ENCODE assay signal across 11 cellular contexts in genomic region chr1:66262233-66262632, GRCh38.
DNase-seq lines count a peak whose midpoint lies in the region; ATAC-seq and TF ChIP-seq lines count a peak whose summit lies in the region.
"Had no signal": no experiment of that assay in that cellular context is flagged by ENCODE, and none has a peak within 500 bp of the region (broad histone marks: within the 10 kb centered on the region; RNA-seq: fewer than 3 reads in every experiment).

No MANE protein-coding gene starts in this region.

- H3K27ac ChIP-seq in HEK293 (ENCODE audit: extremely low read depth, low read depth, low read length), result no peak overlapping the region
- no peak overlapping the region for H3K27ac ChIP-seq in upper lobe of right lung

- no peak for TF ChIP-seq CTCF in HEK293 (tag by site-specific recombination; IDR thresholded peaks at IDR 0.05)
- TF ChIP-seq CTCF in upper lobe of right lung (IDR thresholded peaks at IDR 0.05), result no peak

- intact Hi-C loops in upper lobe of right lung (cut with DNase I), result no loop called here

- H3K4me3 ChIP-seq in HEK293 (ENCODE audit: low read depth, low read length), result no peak overlapping the region
- H3K4me3 ChIP-seq in upper lobe of right lung, result no peak overlapping the region

- H3K9me3 ChIP-seq in HEK293 (ENCODE audit: control insufficient read depth, insufficient read depth, low read depth, low read length) (no peaks in the 10 kb centered on the region), upper lobe of right lung (no peaks in the 10 kb centered on the region)

- CTCF ChIA-PET in HEK293 (lab: Yijun Ruan, JAX), result no interaction called here

- POLR2A ChIA-PET in HEK293 (lab: Yijun Ruan, JAX), result no interaction called here

- ATAC-seq in activated T-helper 17 cell treated with anti-CD3 and anti-CD28 coated beads, Interleukin-2, amount 50 U/mL, for 72 hours (replicated peaks), result no peak
- peak; percentile 40 for ATAC-seq in upper lobe of right lung

- H3K4me1 ChIP-seq in HEK293 (ENCODE audit: control insufficient read depth, insufficient read depth, low read length) (peaks cover 8% of the 10 kb centered on the region), upper lobe of right lung (no peaks in the 10 kb centered on the region)

- H3K27ac Mint-ChIP-seq in activated T-helper 17 cell treated with anti-CD3 and anti-CD28 coated beads, Interleukin-2, amount 50 U/mL, for 72 hours, result no peak overlapping the region
- H3K27ac Mint-ChIP-seq: H9 had no signal

- H3K36me3 ChIP-seq in HEK293 (ENCODE audit: control insufficient read depth in 2 of 2, insufficient read depth in 1 of 2, low read length in 2 of 2) (no peaks in the 10 kb centered on the region), upper lobe of right lung (no peaks in the 10 kb centered on the region)

- H3K27me3 Mint-ChIP-seq in activated T-helper 17 cell treated with anti-CD3 and anti-CD28 coated beads, Interleukin-2, amount 50 U/mL, for 72 hours, result no peaks in the 10 kb centered on the region
- H3K27me3 Mint-ChIP-seq: central memory CD8-positive, alpha-beta T cell had no signal

- H3K36me3 Mint-ChIP-seq in activated T-helper 17 cell treated with anti-CD3 and anti-CD28 coated beads, Interleukin-2, amount 50 U/mL, for 72 hours (ENCODE audit: low read depth), result no peaks in the 10 kb centered on the region

- peak overlapping the region; percentile 36 for H3K4me3 Mint-ChIP-seq in activated T-helper 17 cell treated with anti-CD3 and anti-CD28 coated beads, Interleukin-2, amount 50 U/mL, for 72 hours
- H3K4me3 Mint-ChIP-seq: activated T-cell treated with anti-CD3 and anti-CD28 coated beads, Interleukin-2, amount 50 U/mL, for 4 hours; central memory CD8-positive, alpha-beta T cell; H9 had no signal

- DNase-seq in glomerular visceral epithelial cell (ENCODE audit: extremely low spot score), result peak; percentile 23
- DNase-seq in upper lobe of right lung, result no peak
- DNase-seq in OCI-M1 (lab: John Stamatoyannopoulos, UW), result no peak
- DNase-seq in stimulated activated CD4-positive, alpha-beta T cell treated with anti-CD3 and anti-CD28 coated beads, Interleukin-15, amount 100 ng/mL, for 24 hours, result no peak
- DNase-seq in GOT3 (lab: John Stamatoyannopoulos, UW), result no peak
- DNase-seq: activated T-cell treated with anti-CD3 and anti-CD28 coated beads, Interleukin-2, amount 50 U/mL, for 4 hours; H9; stimulated activated CD4-positive, alpha-beta T cell treated with anti-CD3 and anti-CD28 coated beads, Interleukin-12 subunit alpha, Interleukin-12 subunit beta, amount 100 ng/mL, for 4 hours had no signal

- no peaks in the 10 kb centered on the region for H3K27me3 ChIP-seq in upper lobe of right lung

- no peaks in the 10 kb centered on the region for H3K9me3 Mint-ChIP-seq in activated T-helper 17 cell treated with anti-CD3 and anti-CD28 coated beads, Interleukin-2, amount 50 U/mL, for 72 hours
- H3K9me3 Mint-ChIP-seq: activated T-cell treated with anti-CD3 and anti-CD28 coated beads, Interleukin-2, amount 50 U/mL, for 4 hours; central memory CD8-positive, alpha-beta T cell; H9 had no signal

- peaks cover 24% of the 10 kb centered on the region for H3K4me1 Mint-ChIP-seq in activated T-helper 17 cell treated with anti-CD3 and anti-CD28 coated beads, Interleukin-2, amount 50 U/mL, for 72 hours

TF ChIP-seq in HEK293, 187 proteins besides CTCF, POLR2A, EP300 and RAD21:
- no peak for TF ChIP-seq ZBTB21 (tag by site-specific recombination; IDR thresholded peaks at IDR 0.05)
- TF ChIP-seq KLF7 (tag by site-specific recombination; IDR thresholded peaks at IDR 0.05; ENCODE audit: borderline replicate concordance), result no peak
- no peak for TF ChIP-seq ZNF274 (IDR thresholded peaks at IDR 0.05; ENCODE audit: low read length)
- TF ChIP-seq ZNF274 (tag by site-specific recombination; IDR thresholded peaks at IDR 0.05; ENCODE audit: borderline replicate concordance), result no peak
- TF ChIP-seq ZNF664 (tag by site-specific recombination; IDR thresholded peaks at IDR 0.05), result no peak
- 0 out of 2 replicates have a peak, but pooled peaks have one; percentile 16 for TF ChIP-seq SP7 (tag by site-specific recombination; IDR thresholded peaks at IDR 0.05)
- no peak for TF ChIP-seq ZNF24 (tag by site-specific recombination; IDR thresholded peaks at IDR 0.05)
- no peak for TF ChIP-seq ZNF600 (tag by site-specific recombination; IDR thresholded peaks at IDR 0.05)
- 0 out of 2 replicates have a peak, but pooled peaks have one; percentile 40 for TF ChIP-seq ZNF133 (tag by site-specific recombination; IDR thresholded peaks at IDR 0.05)
- TF ChIP-seq ZNF138 (tag by site-specific recombination; IDR thresholded peaks at IDR 0.05; ENCODE audit: borderline replicate concordance), result no peak
- TF ChIP-seq ZNF221 (tag by site-specific recombination; IDR thresholded peaks at IDR 0.05; ENCODE audit: borderline replicate concordance), result no peak
TF ChIP-seq in HEK293: peak in this region for 2.
